22 cellular contexts compared by ENCODE assay signal in the genomic region with DNA sequence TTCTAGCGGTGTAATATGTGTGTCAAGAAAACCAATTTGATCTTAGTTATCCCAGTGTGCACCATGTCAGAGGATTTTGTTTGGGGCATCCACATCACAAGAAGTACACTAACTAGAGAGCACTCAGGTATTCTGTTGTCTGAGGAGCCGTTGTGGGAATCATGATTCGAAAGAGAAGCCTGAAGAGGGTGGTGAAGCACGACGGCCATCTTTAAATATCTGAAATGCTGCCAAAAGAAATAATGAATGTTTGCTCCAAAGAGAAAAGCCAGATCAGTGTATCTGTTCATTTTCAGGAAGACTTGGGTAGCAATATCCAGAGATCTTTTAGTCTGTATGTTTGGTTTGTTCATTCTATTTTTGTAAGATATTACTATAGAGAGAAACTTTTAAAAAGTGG.
DNase-seq lines count a peak whose midpoint lies in the region; ATAC-seq and TF ChIP-seq lines count a peak whose summit lies in the region.
"Had no signal": no experiment of that assay in that cellular context is flagged by ENCODE, and none has a peak within 500 bp of the region (broad histone marks: within the 10 kb centered on the region; RNA-seq: fewer than 3 reads in every experiment).

No MANE protein-coding gene starts in this region.

- H3K4me1 Mint-ChIP-seq in chondrocyte (ENCODE audit: low read depth), result peaks cover 32% of the 10 kb centered on the region
- peaks cover 29% of the 10 kb centered on the region for H3K4me1 Mint-ChIP-seq in osteocyte (ENCODE audit: unreplicated experiment)
- H3K4me1 Mint-ChIP-seq in activated naive CD4-positive, alpha-beta T cell treated with anti-CD3 and anti-CD28 coated beads for 36 hours (ENCODE audit: low read depth), result peaks cover 27% of the 10 kb centered on the region

- no peak overlapping the region for H3K4me3 ChIP-seq in HEK293 (ENCODE audit: low read depth, low read length)
- H3K4me3 ChIP-seq: colonic mucosa, heart left ventricle had no signal

- CTCF ChIA-PET in HEK293 (lab: Yijun Ruan, JAX), result interaction anchor here (0.9 kb wide), 1 partner anchor 9 kb away, joined by 3 read pairs; no protein-coding TSS in a partner anchor
- CTCF ChIA-PET in activated naive CD4-positive, alpha-beta T cell treated with anti-CD3 and anti-CD28 coated beads for 36 hours (lab: Charles Lee), result interaction anchor here (0.6 to 1.0 kb wide), 3 partner anchors 12 to 139 kb away, joined by 3 read pairs; no protein-coding TSS in a partner anchor

- POLR2A ChIA-PET in HEK293 (lab: Yijun Ruan, JAX), result no interaction called here

- no peaks in the 10 kb centered on the region for H3K36me3 ChIP-seq in HEK293 (ENCODE audit: control insufficient read depth in 2 of 2, insufficient read depth in 1 of 2, low read length in 2 of 2)
- H3K36me3 ChIP-seq: colonic mucosa had no signal

- H3K4me3 Mint-ChIP-seq in chondrocyte (ENCODE audit: unreplicated experiment) (peak overlapping the region; percentile 39), osteocyte (ENCODE audit: unreplicated experiment) (peak overlapping the region; percentile 46)
- H3K4me3 Mint-ChIP-seq in activated naive CD4-positive, alpha-beta T cell treated with anti-CD3 and anti-CD28 coated beads for 36 hours, result no peak overlapping the region
- H3K4me3 Mint-ChIP-seq: activated CD8-positive, alpha-beta T cell treated with anti-CD3 and anti-CD28 coated beads for 36 hours; activated T-helper 1 cell treated with anti-CD3 and anti-CD28 coated beads, Interleukin-12 subunit alpha, Interleukin-12 subunit beta, Interleukin-2, Interleukin-4 antibody, amounts not matched to agents 30 ng/mL and 10 ng/mL and 1 ng/mL, durations not matched to agents 14 hours and 24 hours and 36 hours had no signal

- peaks cover 20% of the 10 kb centered on the region for H3K4me1 ChIP-seq in HEK293 (ENCODE audit: control insufficient read depth, insufficient read depth, low read length)

- H3K27me3 Mint-ChIP-seq in chondrocyte (ENCODE audit: low read depth) (no peaks in the 10 kb centered on the region), osteocyte (ENCODE audit: unreplicated experiment) (no peaks in the 10 kb centered on the region)
- H3K27me3 Mint-ChIP-seq in activated naive CD4-positive, alpha-beta T cell treated with anti-CD3 and anti-CD28 coated beads for 36 hours (ENCODE audit: low read depth), result no peaks in the 10 kb centered on the region
- H3K27me3 Mint-ChIP-seq: activated CD8-positive, alpha-beta T cell treated with anti-CD3 and anti-CD28 coated beads for 36 hours had no signal

- ATAC-seq in GM21737 (IDR thresholded peaks at IDR 0.05; ENCODE audit: unreplicated experiment) (no peak), GM19467 (IDR thresholded peaks at IDR 0.05; ENCODE audit: unreplicated experiment) (no peak)
- ATAC-seq: activated CD8-positive, alpha-beta T cell treated with anti-CD3 and anti-CD28 coated beads for 36 hours; heart left ventricle; PC-3; stimulated activated naive CD8-positive, alpha-beta T cell treated with anti-CD3 and anti-CD28 coated beads, Interleukin-15, Interleukin-2, amounts not matched to agents 100 U/mL and 50 U/mL, for 24 hours had no signal

- intact Hi-C loops in activated naive CD4-positive, alpha-beta T cell treated with anti-CD3 and anti-CD28 coated beads for 36 hours (cut with micrococcal nuclease), result no loop called here

- H3K9me3 ChIP-seq in HEK293 (ENCODE audit: control insufficient read depth, insufficient read depth, low read depth, low read length), result no peaks in the 10 kb centered on the region
- H3K9me3 ChIP-seq: colonic mucosa, heart left ventricle had no signal

- peak overlapping the region; percentile 83 for H3K27ac Mint-ChIP-seq in chondrocyte (ENCODE audit: unreplicated experiment)
- H3K27ac Mint-ChIP-seq in osteocyte (ENCODE audit: unreplicated experiment), result peak overlapping the region; percentile 87
- no peak overlapping the region for H3K27ac Mint-ChIP-seq in activated naive CD4-positive, alpha-beta T cell treated with anti-CD3 and anti-CD28 coated beads for 36 hours
- H3K27ac Mint-ChIP-seq: activated T-helper 1 cell treated with anti-CD3 and anti-CD28 coated beads, Interleukin-12 subunit alpha, Interleukin-12 subunit beta, Interleukin-2, Interleukin-4 antibody, amounts not matched to agents 30 ng/mL and 10 ng/mL and 1 ng/mL, durations not matched to agents 14 hours and 24 hours and 36 hours had no signal

- DNase-seq in AML-193 (lab: John Stamatoyannopoulos, UW), result peak; percentile 16 to 37
- DNase-seq in chondrocyte (ENCODE audit: low spot score), result no peak
- DNase-seq in osteocyte (ENCODE audit: extremely low spot score, unreplicated experiment), result no peak
- DNase-seq in activated naive CD4-positive, alpha-beta T cell treated with anti-CD3 and anti-CD28 coated beads for 36 hours, result no peak
- DNase-seq in nucleus accumbens (lab: John Stamatoyannopoulos, UW), result no peak
- DNase-seq: activated CD8-positive, alpha-beta T cell treated with anti-CD3 and anti-CD28 coated beads for 36 hours; colonic mucosa; DND-41; GOT3; heart left ventricle; kidney; NCI-H187 treated with DMSO at 0.1 percent for 48 hours; NCI-H524; PC-3; stimulated activated CD4-positive, alpha-beta T cell treated with anti-CD3 and anti-CD28 coated beads, Interleukin-12 subunit alpha, Interleukin-12 subunit beta, amount 100 ng/mL, for 4 hours; stimulated activated naive CD8-positive, alpha-beta T cell treated with anti-CD3 and anti-CD28 coated beads, Interleukin-15, Interleukin-2, amounts not matched to agents 100 U/mL and 50 U/mL, for 24 hours had no signal

- H3K36me3 Mint-ChIP-seq in chondrocyte (ENCODE audit: low read depth) (no peaks in the 10 kb centered on the region), osteocyte (ENCODE audit: unreplicated experiment) (peaks cover 5% of the 10 kb centered on the region)
- peaks cover 7% of the 10 kb centered on the region for H3K36me3 Mint-ChIP-seq in activated naive CD4-positive, alpha-beta T cell treated with anti-CD3 and anti-CD28 coated beads for 36 hours (ENCODE audit: low read depth)

- TF ChIP-seq CTCF in HEK293 (tag by site-specific recombination; IDR thresholded peaks at IDR 0.05) (no peak), chondrocyte (IDR thresholded peaks at IDR 0.05) (no peak), osteocyte (IDR thresholded peaks at IDR 0.05) (no peak)

- no peak overlapping the region for H3K27ac ChIP-seq in HEK293 (ENCODE audit: extremely low read depth, low read depth, low read length)
- H3K27ac ChIP-seq: colonic mucosa, epithelial cell of prostate, VCaP had no signal

- no peaks in the 10 kb centered on the region for H3K9me3 Mint-ChIP-seq in chondrocyte (ENCODE audit: low read depth)
- no peaks in the 10 kb centered on the region for H3K9me3 Mint-ChIP-seq in osteocyte (ENCODE audit: unreplicated experiment)
- no peaks in the 10 kb centered on the region for H3K9me3 Mint-ChIP-seq in activated naive CD4-positive, alpha-beta T cell treated with anti-CD3 and anti-CD28 coated beads for 36 hours
- H3K9me3 Mint-ChIP-seq: activated CD8-positive, alpha-beta T cell treated with anti-CD3 and anti-CD28 coated beads for 36 hours; activated T-helper 1 cell treated with anti-CD3 and anti-CD28 coated beads, Interleukin-12 subunit alpha, Interleukin-12 subunit beta, Interleukin-2, Interleukin-4 antibody, amounts not matched to agents 30 ng/mL and 10 ng/mL and 1 ng/mL, durations not matched to agents 14 hours and 24 hours and 36 hours had no signal

TF ChIP-seq in HEK293, 187 proteins besides CTCF, POLR2A, EP300 and RAD21:
- peak; percentile 72 for TF ChIP-seq ZBTB17 (tag by site-specific recombination; IDR thresholded peaks at IDR 0.05)
- 0 out of 2 replicates have a peak, but pooled peaks have one; percentile 32 for TF ChIP-seq YY1 (tag by site-specific recombination; IDR thresholded peaks at IDR 0.05)
- TF ChIP-seq GLIS2 (tag by site-specific recombination; IDR thresholded peaks at IDR 0.05), result no peak
- no peak for TF ChIP-seq ZNF174 (tag by site-specific recombination; IDR thresholded peaks at IDR 0.05)
- no peak for TF ChIP-seq ZBTB21 (tag by site-specific recombination; IDR thresholded peaks at IDR 0.05)
- no peak for TF ChIP-seq ZNF169 (tag by site-specific recombination; IDR thresholded peaks at IDR 0.05)

Comparison
In these comparisons a context has a peak if more than half of its experiments do, and no peak if none do; other contexts are left out.
1. DNase-seq: peak in AML-193 (2 of 2); none in chondrocyte (single experiment), osteocyte (single experiment), activated naive CD4-positive, alpha-beta T cell treated with anti-CD3 and anti-CD28 coated beads for 36 hours (single experiment) and nucleus accumbens (0 of 56).